20 cellular contexts compared by ENCODE assay signal in the genomic region with DNA sequence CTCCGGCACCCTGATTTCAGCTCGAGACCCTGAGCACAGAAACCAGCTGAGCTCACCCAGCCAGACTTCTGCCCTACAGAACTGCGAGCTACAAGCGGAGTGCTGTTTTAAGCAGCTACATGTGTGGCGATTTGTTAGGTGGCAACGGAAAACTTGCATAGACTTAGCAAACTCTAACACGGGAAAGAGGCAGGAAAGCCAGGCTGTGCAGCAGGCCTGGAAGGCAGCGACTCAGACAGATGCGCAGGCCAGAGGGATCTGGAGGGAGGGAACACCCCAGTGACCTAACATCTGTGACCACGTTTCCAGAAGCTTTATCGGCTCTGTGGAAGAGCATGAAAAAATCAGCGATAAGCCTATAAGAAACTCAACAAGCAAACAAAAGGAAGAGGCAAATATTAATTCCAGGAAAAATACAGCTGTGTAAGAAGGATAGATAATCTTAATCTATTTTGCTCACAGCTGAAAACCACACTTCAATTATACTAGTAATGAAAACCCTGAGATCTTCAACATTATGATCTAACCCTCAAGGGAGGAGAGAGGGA. TPM values are rescaled to one million over a fixed set of nuclear protein-coding genes. Genes with fewer than 3 reads are reported as not detected.
A peak's percentile ranks its signal among the peaks of the same experiment; 100 is the strongest.
DNase-seq lines count a peak whose midpoint lies in the region; ATAC-seq and TF ChIP-seq lines count a peak whose summit lies in the region.
"Had no signal": no experiment of that assay in that cellular context is flagged by ENCODE, and none has a peak within 500 bp of the region (broad histone marks: within the 10 kb centered on the region; RNA-seq: fewer than 3 reads in every experiment).

No MANE protein-coding gene starts in this region.

- no peaks in the 10 kb centered on the region for H3K4me1 ChIP-seq in GM23338 (ENCODE audit: insufficient read depth)
- peaks cover 16% of the 10 kb centered on the region for H3K4me1 ChIP-seq in prostate gland (replicated peaks)
- H3K4me1 ChIP-seq: testis had no signal

- TF ChIP-seq POLR2A in erythroblast (IDR thresholded peaks at IDR 0.05; ENCODE audit: low read length) (peak; percentile 83), prostate gland (IDR thresholded peaks at IDR 0.05) (no peak)

- ATAC-seq in GM23338 (no peak), HG03571 (IDR thresholded peaks at IDR 0.05; ENCODE audit: unreplicated experiment) (no peak)

- 78% methylated on average over 12 of the region's 12 CpGs for WGBS in prostate gland

- H3K4me2 ChIP-seq in GM23338: no peak overlapping the region

- no peaks in the 10 kb centered on the region for H3K9me3 Mint-ChIP-seq in GM23338
- H3K9me3 Mint-ChIP-seq: activated naive CD4-positive, alpha-beta T cell treated with anti-CD3 and anti-CD28 coated beads, Interleukin-2, amount 10 ng/mL, durations not matched to agents 7 days and 5 days; IgD-negative memory B cell had no signal

- H3K27me3 ChIP-seq in GM23338 (ENCODE audit: insufficient read depth) (no peaks in the 10 kb centered on the region), prostate gland (replicated peaks; ENCODE audit: insufficient read depth) (no peaks in the 10 kb centered on the region)
- H3K27me3 ChIP-seq: testis had no signal

- DNase-seq in GM23338 (ENCODE audit: low spot score) (no peak), OCI-M2 (lab: John Stamatoyannopoulos, UW; ENCODE audit: unreplicated experiment) (peak; percentile 61), erythroblast (lab: John Stamatoyannopoulos, UW) (peak; percentile 87 to 92), prostate gland (ENCODE audit: low spot score) (no peak), head of caudate nucleus (no peak)
- DNase-seq in activated CD4-positive, alpha-beta T cell treated with anti-CD3 and anti-CD28 coated beads for 48 hours: no peak
- DNase-seq: activated CD4-positive, alpha-beta T cell treated with anti-CD3 and anti-CD28 coated beads, Interleukin-2, amount 50 U/mL, for 4 hours; activated naive CD4-positive, alpha-beta T cell treated with anti-CD3 and anti-CD28 coated beads, Interleukin-2, amount 10 ng/mL, durations not matched to agents 7 days and 5 days; activated T-cell treated with anti-CD3 and anti-CD28 coated beads for 4 hours; AML-193; Calu3; effector memory CD4-positive, alpha-beta T cell; hippocampal formation; NCI-H1694; NCI-H446; NK-92 treated with Interleukin-12 subunit alpha and Interleukin-12 subunit beta, amount 100 ng/mL, for 24 hours; SW 1271; testis had no signal

- H3K4me3 ChIP-seq in GM23338 (no peak overlapping the region), prostate gland (no peak overlapping the region)
- H3K4me3 ChIP-seq: testis had no signal

- peaks cover 52% of the 10 kb centered on the region for H3K36me3 Mint-ChIP-seq in GM23338 (ENCODE audit: low read depth)

- H3K27me3 Mint-ChIP-seq in GM23338 (ENCODE audit: insufficient read depth, low read depth, poor library complexity): peaks cover 3% of the 10 kb centered on the region
- H3K27me3 Mint-ChIP-seq: activated naive CD4-positive, alpha-beta T cell treated with anti-CD3 and anti-CD28 coated beads, Interleukin-2, amount 10 ng/mL, durations not matched to agents 7 days and 5 days; IgD-negative memory B cell had no signal

- peaks cover 8% of the 10 kb centered on the region; the same call in 1 of the 2 replicates for H4K20me1 ChIP-seq in GM23338 (replicated peaks; ENCODE audit: insufficient read depth)

- H3F3A ChIP-seq in GM23338 (replicated peaks; ENCODE audit: low read depth): 0 out of 2 replicates have a peak, but pooled peaks cover 4% of the 10 kb centered on the region

- TF ChIP-seq CTCF in GM23338 (conservative IDR thresholded peaks at IDR 0.05; ENCODE audit: low read depth in 2 of 2) (no peak), prostate gland (IDR thresholded peaks at IDR 0.05) (no peak)

- no peak overlapping the region for H3K4me3 Mint-ChIP-seq in GM23338
- H3K4me3 Mint-ChIP-seq: activated naive CD4-positive, alpha-beta T cell treated with anti-CD3 and anti-CD28 coated beads, Interleukin-2, amount 10 ng/mL, durations not matched to agents 7 days and 5 days; IgD-negative memory B cell had no signal

- H3K9me3 ChIP-seq in prostate gland: no peaks in the 10 kb centered on the region
- H3K9me3 ChIP-seq: testis had no signal

- H3K79me2 ChIP-seq in GM23338 (replicated peaks; ENCODE audit: insufficient read depth): peaks cover 4% of the 10 kb centered on the region; the same call in 1 of the 2 replicates

- H3K27ac ChIP-seq in GM23338 (ENCODE audit: low read depth) (0 out of 2 replicates have a peak overlapping the region, but pooled peaks have one; percentile 26), prostate gland (peak overlapping the region; percentile 53 to 62)
- H3K27ac ChIP-seq: testis had no signal

- intact Hi-C loops in prostate gland (cut with DNase I) (no loop called here), head of caudate nucleus (cut with DNase I) (no loop called here)

- peaks cover 18% of the 10 kb centered on the region for H3K36me3 ChIP-seq in GM23338 (ENCODE audit: insufficient read depth)
- peaks cover 4 to 19% of the 10 kb centered on the region in 2 donors for H3K36me3 ChIP-seq in prostate gland

- H3K27ac Mint-ChIP-seq in GM23338: no peak overlapping the region
- H3K27ac Mint-ChIP-seq: activated naive CD4-positive, alpha-beta T cell treated with anti-CD3 and anti-CD28 coated beads, Interleukin-2, amount 10 ng/mL, durations not matched to agents 7 days and 5 days had no signal

- no peaks in the 10 kb centered on the region for H3K9me2 ChIP-seq in GM23338 (ENCODE audit: insufficient read depth)

- no peak overlapping the region for H2AFZ ChIP-seq in GM23338

- no peaks in the 10 kb centered on the region for H3K4me1 Mint-ChIP-seq in GM23338
- H3K4me1 Mint-ChIP-seq: activated naive CD4-positive, alpha-beta T cell treated with anti-CD3 and anti-CD28 coated beads, Interleukin-2, amount 10 ng/mL, durations not matched to agents 7 days and 5 days; IgD-negative memory B cell had no signal

TF ChIP-seq in GM23338, 12 proteins besides CTCF, POLR2A, EP300 and RAD21 (continues in another document):
- no peak for TF ChIP-seq EZH2 (IDR thresholded peaks at IDR 0.05; ENCODE audit: low read depth, unreplicated experiment)
- TF ChIP-seq REST (IDR thresholded peaks at IDR 0.05; ENCODE audit: unreplicated experiment): no peak
- TF ChIP-seq JUNB (IDR thresholded peaks at IDR 0.05; ENCODE audit: unreplicated experiment): no peak
- no peak for TF ChIP-seq ZNF331 (CRISPR knock-in tag; IDR thresholded peaks at IDR 0.05; ENCODE audit: low read depth)
- no peak for TF ChIP-seq CREB1 (CRISPR knock-in tag; IDR thresholded peaks at IDR 0.05; ENCODE audit: low read depth)
- no peak for TF ChIP-seq EZH2phosphoT487 (IDR thresholded peaks at IDR 0.05; ENCODE audit: unreplicated experiment)
- TF ChIP-seq STAT1 (IDR thresholded peaks at IDR 0.05; ENCODE audit: unreplicated experiment): no peak
- no peak for TF ChIP-seq ETS1 (IDR thresholded peaks at IDR 0.05)
- no peak for TF ChIP-seq ZNF114 (CRISPR knock-in tag; IDR thresholded peaks at IDR 0.05)
- TF ChIP-seq NANOG (IDR thresholded peaks at IDR 0.05; ENCODE audit: borderline replicate concordance): no peak

RNA-seq across cellular contexts. Expression of gene UBAC1, which starts 11.0 kb away (rescaled TPM):
- 86.6 and 95.7 TPM in 2 replicates for total RNA-seq in GM23338 (2014; rRNA removed; shearing (Covaris generic))
- 63.2 and 71.6 TPM in 2 replicates for polyA plus RNA-seq in GM23338 (2016; fragmentation: Nextera tagmentation; extraction: Ambion mirVana)
- total RNA-seq in prostate gland: 10 to 100 TPM; 53.7 to 59.1 TPM

RNA-seq across cellular contexts. Expression of gene CAMSAP1, which starts 42.9 kb away (rescaled TPM):
- total RNA-seq in GM23338 (2014; rRNA removed; shearing (Covaris generic)): 57.6 and 75.4 TPM in 2 replicates
- polyA plus RNA-seq in GM23338 (2016; fragmentation: Nextera tagmentation; extraction: Ambion mirVana): 6.9 and 8.2 TPM in 2 replicates
- 10 to 100 TPM; 28.3 to 86.6 TPM for total RNA-seq in prostate gland

Comparison
In these comparisons a context has a peak if more than half of its experiments do, and no peak if none do; other contexts are left out.
1. DNase-seq: peak in OCI-M2 (single experiment) and erythroblast (2 of 2); none in GM23338 (single experiment), prostate gland (single experiment), head of caudate nucleus (0 of 42) and activated CD4-positive, alpha-beta T cell treated with anti-CD3 and anti-CD28 coated beads for 48 hours (single experiment).